Comparison of ENCODE assay signal across 8 cellular contexts in the genomic region with DNA sequence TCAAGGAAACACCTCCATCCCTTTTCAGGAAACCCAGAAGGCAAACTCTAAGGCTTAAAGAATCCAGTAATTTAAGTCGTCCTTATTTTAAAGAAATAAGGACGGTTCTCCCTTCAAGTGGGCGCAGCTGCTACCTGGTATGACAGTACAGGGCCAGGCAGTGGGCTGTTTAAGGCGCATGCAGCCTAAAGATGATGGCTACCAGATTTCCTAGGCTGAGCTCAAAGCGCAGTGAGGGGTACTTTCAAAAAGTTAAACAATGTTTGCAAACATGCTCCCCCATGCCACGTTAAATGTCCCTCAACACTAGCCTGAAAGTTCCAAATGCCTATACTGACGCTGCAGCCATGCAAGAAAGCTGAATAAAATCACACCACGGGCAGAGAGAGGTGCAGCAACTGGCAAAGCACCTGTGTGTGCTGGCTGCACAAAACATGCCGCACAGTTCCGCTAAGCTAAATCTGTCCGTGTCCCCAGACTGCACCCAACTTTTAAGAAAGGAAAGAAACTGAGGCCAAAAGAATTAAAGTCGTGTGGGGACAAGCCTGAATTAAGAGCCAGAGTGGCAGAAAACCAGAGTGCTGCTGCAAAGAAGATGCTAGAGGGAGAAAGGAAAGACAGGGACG. TPM values are rescaled to one million over a fixed set of nuclear protein-coding genes. Genes with fewer than 3 reads are reported as not detected.
A peak's percentile ranks its signal among the peaks of the same experiment; 100 is the strongest.
DNase-seq lines count a peak whose midpoint lies in the region; ATAC-seq and TF ChIP-seq lines count a peak whose summit lies in the region.

No MANE protein-coding gene starts in this region.

- TF ChIP-seq CTCF in VCaP (conservative IDR thresholded peaks at IDR 0.05) = no peak
- TF ChIP-seq CTCF in esophagus squamous epithelium (IDR thresholded peaks at IDR 0.05) = no peak
- no peak for TF ChIP-seq CTCF in nephron progenitor cell (IDR thresholded peaks at IDR 0.05)

- H3K36me3 Mint-ChIP-seq in nephron progenitor cell (ENCODE audit: low read depth) = peaks cover 19% of the 10 kb centered on the region

- no peaks in the 10 kb centered on the region for H3K9me3 Mint-ChIP-seq in nephron progenitor cell

- H3K27me3 ChIP-seq in esophagus squamous epithelium = no peaks in the 10 kb centered on the region

- ATAC-seq in GM19438 (IDR thresholded peaks at IDR 0.05; ENCODE audit: low read depth, unreplicated experiment) (peak; percentile 41), HG03442 (IDR thresholded peaks at IDR 0.05; ENCODE audit: unreplicated experiment) (peak; percentile 19)

- H3K9me3 ChIP-seq in esophagus squamous epithelium = no peaks in the 10 kb centered on the region

- DNase-seq in COR-L47 (lab: John Stamatoyannopoulos, UW) (peak; percentile 14), esophagus squamous epithelium (lab: John Stamatoyannopoulos, UW) (no peak), nephron progenitor cell (peak; percentile 14), KBM-7 (no peak), epidermal melanocyte (ENCODE audit: insufficient read length, low spot score) (no peak)

- H3K4me3 Mint-ChIP-seq in nephron progenitor cell = peak overlapping the region; percentile 97

- H3K27me3 Mint-ChIP-seq in nephron progenitor cell (ENCODE audit: low read depth, poor library complexity) = peaks cover 5% of the 10 kb centered on the region

- peak overlapping the region; percentile 95 for H3K27ac Mint-ChIP-seq in nephron progenitor cell

- peak overlapping the region; percentile 54 to 86 (median 77) for H3K4me3 ChIP-seq in esophagus squamous epithelium

- TF ChIP-seq POLR2A in esophagus squamous epithelium (IDR thresholded peaks at IDR 0.05) = no peak

- intact Hi-C loops in esophagus squamous epithelium (cut with DNase I) = no loop called here

- H3K36me3 ChIP-seq in esophagus squamous epithelium = no peaks in the 10 kb centered on the region

- peaks cover 42% of the 10 kb centered on the region for H3K4me1 Mint-ChIP-seq in nephron progenitor cell

- peak overlapping the region; percentile 78 for H3K27ac ChIP-seq in VCaP
- peak overlapping the region; percentile 86 to 95 (median 92) for H3K27ac ChIP-seq in esophagus squamous epithelium

- H3K4me1 ChIP-seq in esophagus squamous epithelium = peaks cover 0 to 61% (median 7%) of the 10 kb centered on the region in 3 donors

- in situ Hi-C loops in KBM-7 (cut with MboI; ENCODE audit: low pct_unique_long_range_greater_than_20kb, low sequenced_read_pairs) = no loop called here

- WGBS in esophagus squamous epithelium, 2 donors = 1 to 3% methylated on average over 13 of the region's 13 CpGs

RNA-seq across cellular contexts. Expression of a gene that starts 0.6 kb away (rescaled TPM):
- total RNA-seq in esophagus squamous epithelium = 10 to 100 TPM; 20.9 to 31.5 (median 29.9) TPM

RNA-seq across cellular contexts. Expression of a gene that starts 24.3 kb away (rescaled TPM):
- total RNA-seq in esophagus squamous epithelium = 10 to 100 TPM; 37.0 to 73.0 (median 48.4) TPM

Comparison
In these comparisons a context has a peak if more than half of its experiments do, and no peak if none do; other contexts are left out.
1. DNase-seq: peak in COR-L47 (single experiment) and nephron progenitor cell (single experiment); none in esophagus squamous epithelium (single experiment), KBM-7 (single experiment) and epidermal melanocyte (single experiment).